8 cellular contexts compared by ENCODE assay signal in the genomic region with DNA sequence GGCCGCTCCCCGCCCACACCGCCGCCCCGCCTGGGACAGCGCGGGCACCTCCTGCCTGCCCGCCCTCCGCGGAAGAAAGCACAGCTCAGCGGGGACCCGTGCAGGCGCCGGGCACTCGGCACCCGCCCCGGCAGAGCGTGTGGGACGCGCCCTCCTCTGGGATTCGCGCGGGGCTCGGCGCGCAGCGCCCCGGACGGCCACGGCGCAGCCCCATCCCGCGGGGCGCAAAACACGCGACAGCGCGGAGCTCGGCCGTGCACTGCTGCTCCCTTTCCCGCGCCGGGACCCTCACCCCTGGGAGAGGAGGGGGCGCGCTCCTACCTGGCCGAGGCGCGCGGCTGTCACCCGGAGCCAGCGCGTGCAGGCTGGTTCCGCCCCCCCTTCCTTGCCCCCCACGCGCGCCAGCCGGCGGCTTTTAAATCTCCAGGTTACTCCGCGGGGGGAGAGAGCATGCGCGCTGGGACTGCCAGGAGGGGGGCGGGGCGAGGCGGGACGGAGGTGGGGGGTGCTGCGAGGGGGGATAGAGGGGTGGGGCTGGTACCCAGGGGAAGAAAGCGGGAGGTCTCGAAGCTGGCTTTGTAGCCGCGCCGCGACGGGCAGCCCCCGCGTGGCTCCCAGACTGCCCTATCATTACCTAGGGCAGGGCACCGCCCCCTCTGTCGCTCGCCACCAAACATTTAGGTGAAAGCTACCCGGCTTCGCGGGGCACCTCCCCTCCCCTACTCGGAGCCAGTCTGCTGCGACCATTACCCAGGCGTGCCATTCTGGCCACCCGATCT. TPM values are rescaled to one million over a fixed set of nuclear protein-coding genes. Genes with fewer than 3 reads are reported as not detected.
DNase-seq lines count a peak whose midpoint lies in the region; ATAC-seq, FAIRE-seq and TF ChIP-seq lines count a peak whose summit lies in the region.

A gene with protein sequence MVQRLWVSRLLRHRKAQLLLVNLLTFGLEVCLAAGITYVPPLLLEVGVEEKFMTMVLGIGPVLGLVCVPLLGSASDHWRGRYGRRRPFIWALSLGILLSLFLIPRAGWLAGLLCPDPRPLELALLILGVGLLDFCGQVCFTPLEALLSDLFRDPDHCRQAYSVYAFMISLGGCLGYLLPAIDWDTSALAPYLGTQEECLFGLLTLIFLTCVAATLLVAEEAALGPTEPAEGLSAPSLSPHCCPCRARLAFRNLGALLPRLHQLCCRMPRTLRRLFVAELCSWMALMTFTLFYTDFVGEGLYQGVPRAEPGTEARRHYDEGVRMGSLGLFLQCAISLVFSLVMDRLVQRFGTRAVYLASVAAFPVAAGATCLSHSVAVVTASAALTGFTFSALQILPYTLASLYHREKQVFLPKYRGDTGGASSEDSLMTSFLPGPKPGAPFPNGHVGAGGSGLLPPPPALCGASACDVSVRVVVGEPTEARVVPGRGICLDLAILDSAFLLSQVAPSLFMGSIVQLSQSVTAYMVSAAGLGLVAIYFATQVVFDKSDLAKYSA (minus strand): TSS at position 437 of the 779 bp plus-strand sequence. CDS start 15,853 bp downstream, outside the sequence.

- H3K36me3 Mint-ChIP-seq in activated CD4-positive, alpha-beta T cell treated with anti-CD3 and anti-CD28 coated beads, Interleukin-2, amount 10 ng/mL, durations not matched to agents 7 days and 5 days (ENCODE audit: low read depth): no peaks in the 10 kb centered on the region

- peaks cover 32% of the 10 kb centered on the region for H3K27me3 Mint-ChIP-seq in activated CD4-positive, alpha-beta T cell treated with anti-CD3 and anti-CD28 coated beads, Interleukin-2, amount 10 ng/mL, durations not matched to agents 7 days and 5 days

- H3K79me1 ChIP-seq in H1 (ENCODE audit: low read depth, low read length): peaks cover 10% of the 10 kb centered on the region

- H3K4me1 Mint-ChIP-seq in activated CD4-positive, alpha-beta T cell treated with anti-CD3 and anti-CD28 coated beads, Interleukin-2, amount 10 ng/mL, durations not matched to agents 7 days and 5 days: peaks cover 12% of the 10 kb centered on the region

- H2BK20ac ChIP-seq in H1 (ENCODE audit: low read length): peak within 1 kb of the TSS; percentile 90

- POLR2A ChIA-PET in activated CD4-positive, alpha-beta T cell treated with anti-CD3 and anti-CD28 coated beads, Interleukin-2, amount 10 ng/mL, durations not matched to agents 7 days and 5 days (lab: Charles Lee): no interaction called here
- POLR2A ChIA-PET in H1 (lab: Charles Lee; ENCODE audit: partially characterized antibody): interaction anchor here (0.9 to 5.4 kb wide), 15 partner anchors 9 to 88 kb away, joined by 3 to 49 read pairs (median 6); a partner anchor contains a TSS

- ATAC-seq in HG02840 (IDR thresholded peaks at IDR 0.05; ENCODE audit: low FRiP score, unreplicated experiment) (no peak), HG02981 (IDR thresholded peaks at IDR 0.05; ENCODE audit: unreplicated experiment) (no peak)

- peaks cover 0 to 36% of the 10 kb centered on the region in 2 experiments; a peak in 3 of 4 replicates for H3K79me2 ChIP-seq in H1 (ENCODE audit: control insufficient read depth in 1 of 2, insufficient read depth in 2 of 2, low read length in 2 of 2)

- H3K4me3 Mint-ChIP-seq in activated CD4-positive, alpha-beta T cell treated with anti-CD3 and anti-CD28 coated beads, Interleukin-2, amount 10 ng/mL, durations not matched to agents 7 days and 5 days: peak within 1 kb of the TSS; percentile 73

- peaks cover 11% of the 10 kb centered on the region for H3K23me2 ChIP-seq in H1 (ENCODE audit: low read depth, low read length)

- H3K56ac ChIP-seq in H1 (replicated peaks; ENCODE audit: insufficient read length, low read depth, low read length): peak within 1 kb of the TSS; percentile 5

- no peak for FAIRE-seq in H1 (lab: Jason Lieb, UNC)

- peaks cover 0 to 7% of the 10 kb centered on the region in 2 experiments for H4K20me1 ChIP-seq in H1 (replicated peaks in 1 of 2; ENCODE audit: control insufficient read depth in 1 of 2, insufficient read depth in 2 of 2, low read length in 2 of 2)

- no peak within 1 kb of the TSS for H2AFZ ChIP-seq in H1 (ENCODE audit: low read length)

- peak within 1 kb of the TSS; percentile 35 for H4K5ac ChIP-seq in H1 (ENCODE audit: insufficient read length, low read depth, low read length)

- H3K27me3 ChIP-seq in H1 (replicated peaks in 1 of 4; ENCODE audit: control insufficient read depth in 3 of 4, extremely low read depth in 1 of 4, insufficient read depth in 3 of 4, low read length in 3 of 4): peaks cover 0 to 11% (median 2%) of the 10 kb centered on the region in 4 experiments; a peak in 2 of 7 replicates

- TF ChIP-seq RAD21 in H1 (IDR thresholded peaks at IDR 0.05 in 1 of 2, conservative IDR thresholded peaks at IDR 0.05 in 1 of 2; ENCODE audit: low read depth in 2 of 2, low read length in 2 of 2): no peak

- no peaks in the 10 kb centered on the region for H3K9me3 ChIP-seq in H1 (ENCODE audit: insufficient read depth in 2 of 2, low read depth in 1 of 2, low read length in 1 of 2)

- peak within 1 kb of the TSS; percentile 4 to 35 (median 15); a peak in 3 of 7 replicates for H3K9ac ChIP-seq in H1 (replicated peaks in 1 of 4; ENCODE audit: extremely low read depth in 1 of 4, low read depth in 3 of 4, low read length in 3 of 4)

- peak; percentile 84 for DNase-seq in GM03348 (ENCODE audit: low spot score)
- peak; percentile 44 for DNase-seq in Jurkat, Clone E6-1 (ENCODE audit: low read depth, low spot score)
- peak; percentile 35 for DNase-seq in activated CD4-positive, alpha-beta T cell treated with anti-CD3 and anti-CD28 coated beads, Interleukin-2, amount 10 ng/mL, durations not matched to agents 7 days and 5 days
- no peak for DNase-seq in H1 (ENCODE audit: low read depth in 1 of 2, low spot score in 2 of 2)
- no peak for DNase-seq in mucosa of gallbladder (ENCODE audit: low spot score)
- peak; percentile 27 for DNase-seq in stimulated activated naive CD4-positive, alpha-beta T cell treated with Interleukin-2 at 50 U/mL for 16 hours (lab: John Stamatoyannopoulos, UW)

- H3K18ac ChIP-seq in H1 (ENCODE audit: extremely low read depth, low read length): peak within 1 kb of the TSS; percentile 78

- no peak within 1 kb of the TSS for H2AK5ac ChIP-seq in H1 (ENCODE audit: low read depth, low read length)

- peak within 1 kb of the TSS; percentile 22 for H4K91ac ChIP-seq in H1 (replicated peaks; ENCODE audit: insufficient read length, low read length)

- no peak within 1 kb of the TSS for H2BK120ac ChIP-seq in H1 (replicated peaks; ENCODE audit: low read depth, low read length)

- peak within 1 kb of the TSS; percentile 81; the same call in 1 of the 2 replicates for H2BK15ac ChIP-seq in H1 (ENCODE audit: low read length)

- H3K9me3 Mint-ChIP-seq in activated CD4-positive, alpha-beta T cell treated with anti-CD3 and anti-CD28 coated beads, Interleukin-2, amount 10 ng/mL, durations not matched to agents 7 days and 5 days: no peaks in the 10 kb centered on the region

- 2% methylated on average over 40 of the region's 86 CpGs; no CpG with 5 or more reads in 1 of the 2 experiments for WGBS in H1 (ENCODE audit: extremely low coverage in 1 of 2, insufficient coverage in 1 of 2, insufficient read length in 1 of 2, insufficient replicate concordance in 2 of 2, low coverage in 1 of 2, low lambda C conversion rate in 2 of 2, missing lambda C conversion rate in 1 of 2), 2 experiments

- H3K14ac ChIP-seq in H1 (ENCODE audit: insufficient read length): no peak within 1 kb of the TSS

- H3K27ac ChIP-seq in H1 (ENCODE audit: low read depth, low read length): peak within 1 kb of the TSS; percentile 48; the same call in 1 of the 2 replicates

- H2BK12ac ChIP-seq in H1 (ENCODE audit: low read depth, low read length): 0 out of 2 replicates have a peak within 1 kb of the TSS, but pooled peaks have one; percentile 68

- H3K4me2 ChIP-seq in H1 (ENCODE audit: insufficient read depth in 1 of 2, low read depth in 2 of 2, low read length in 2 of 2): peak within 1 kb of the TSS; percentile 79 to 83

- CTCF ChIA-PET in activated CD4-positive, alpha-beta T cell treated with anti-CD3 and anti-CD28 coated beads, Interleukin-2, amount 10 ng/mL, durations not matched to agents 7 days and 5 days (lab: Charles Lee): interaction anchor here (0.8 to 2.8 kb wide), 5 partner anchors 8 to 94 kb away, joined by 3 to 13 read pairs (median 5); no protein-coding TSS in a partner anchor
- CTCF ChIA-PET in H1 (lab: Charles Lee; ENCODE audit: partially characterized antibody): interaction anchor here (0.6 to 17.5 kb wide), 12 partner anchors 8 to 235 kb away, joined by 3 to 378 read pairs (median 4); no protein-coding TSS in a partner anchor

- TF ChIP-seq EP300 in H1 (IDR thresholded peaks at IDR 0.05; ENCODE audit: borderline replicate concordance in 1 of 2, low read depth in 2 of 2, low read length in 2 of 2): no peak

- no peak within 1 kb of the TSS for H3K27ac Mint-ChIP-seq in activated CD4-positive, alpha-beta T cell treated with anti-CD3 and anti-CD28 coated beads, Interleukin-2, amount 10 ng/mL, durations not matched to agents 7 days and 5 days

- TF ChIP-seq CTCF in H1 (IDR thresholded peaks at IDR 0.05; ENCODE audit: control extremely low read depth in 1 of 3, insufficient read depth in 1 of 3, low read depth in 1 of 3, low read length in 3 of 3): no peak

- peak within 1 kb of the TSS; percentile 57 for H3K4me3 ChIP-seq in Jurkat, Clone E6-1 (ENCODE audit: low read length)
- peak within 1 kb of the TSS; percentile 63 to 93 (median 72) for H3K4me3 ChIP-seq in H1 (ENCODE audit: extremely low read depth in 1 of 4, insufficient read depth in 2 of 4, low read depth in 3 of 4, low read length in 4 of 4)

- peak within 1 kb of the TSS; percentile 24; the same call in 1 of the 2 replicates for H2BK5ac ChIP-seq in H1 (ENCODE audit: low read depth, low read length)

- peak within 1 kb of the TSS; percentile 88 for H3K4ac ChIP-seq in H1 (replicated peaks; ENCODE audit: insufficient read length, low read depth, low read length)

- peaks cover 4 to 30% (median 15%) of the 10 kb centered on the region in 4 experiments for H3K4me1 ChIP-seq in H1 (replicated peaks in 1 of 4; ENCODE audit: control insufficient read depth in 3 of 4, insufficient read depth in 4 of 4, low read length in 3 of 4)

- peak within 1 kb of the TSS; percentile 90 for H4K8ac ChIP-seq in H1 (ENCODE audit: extremely low read depth, insufficient read depth, low read length)

- peak in 1 of 2 experiments; percentile 31; a peak in 1 of 3 replicates for TF ChIP-seq POLR2A in H1 (IDR thresholded peaks at IDR 0.05; ENCODE audit: control extremely low read depth in 1 of 2, low read depth in 2 of 2, low read length in 2 of 2)

- no peaks in the 10 kb centered on the region for H3K36me3 ChIP-seq in H1 (ENCODE audit: control insufficient read depth in 2 of 4, insufficient read depth in 4 of 4, low read length in 3 of 4)

- H3K23ac ChIP-seq in H1 (ENCODE audit: insufficient read length): no peak within 1 kb of the TSS

RNA-seq across cellular contexts. Expression of the gene that starts here (rescaled TPM):
- 5.3 TPM for polyA plus RNA-seq in Jurkat, Clone E6-1 (2012; ENCODE audit: insufficient read depth, insufficient read length)
- total RNA-seq in activated CD4-positive, alpha-beta T cell treated with anti-CD3 and anti-CD28 coated beads, Interleukin-2, amount 10 ng/mL, durations not matched to agents 7 days and 5 days: under 1 TPM in 1 of 2 experiments, not detected in 1; 0.08 TPM
- total RNA-seq in H1 (2021; fragmentation: NEBNext Ultra II Directional; extraction: Animal tissue kit (Norgen Biotek cat#: 25700)): 12.5 and 13.0 TPM in 2 replicates
- 14.3 and 19.7 TPM in 2 replicates for polyA plus RNA-seq in H1 (2011; rRNA removed)
- 17.4 TPM for polyA plus RNA-seq in H1 (2011; cell fraction: cytosol; rRNA removed)
- 38.5 TPM for polyA plus RNA-seq in H1 (2011; cell fraction: nucleus; rRNA removed)
- polyA plus RNA-seq in H1 (2012, experiment 1 of 2): 8.3 to 13.3 TPM (median 12.8 TPM) in 4 replicates
- polyA plus RNA-seq in H1 (2012, experiment 2 of 2): 12.2 TPM
- 12.9 TPM for polyA plus RNA-seq in H1 (2013, experiment 1 of 2)
- polyA plus RNA-seq in H1 (2013, experiment 2 of 2): 13.1 TPM
- polyA minus RNA-seq in H1 (2011; rRNA and poly(A)+ RNA removed): 9.2 and 9.9 TPM in 2 replicates
- polyA minus RNA-seq in H1 (2011; cell fraction: cytosol; rRNA and poly(A)+ RNA removed): 7.6 TPM
- polyA minus RNA-seq in H1 (2011; cell fraction: nucleus; rRNA and poly(A)+ RNA removed): 12.6 TPM
- 13.6 TPM for total RNA-seq in mucosa of gallbladder

Comparison
In these comparisons a context has a peak if more than half of its experiments do, and no peak if none do; other contexts are left out.
1. RNA of the gene that starts here (total RNA-seq): 13.6 TPM in mucosa of gallbladder (single experiment) and 12.5 to 13.0 TPM in H1; 0.08 TPM in activated CD4-positive, alpha-beta T cell treated with anti-CD3 and anti-CD28 coated beads, Interleukin-2, amount 10 ng/mL, durations not matched to agents 7 days and 5 days; every median in the first group is over 10 times any median in the second.
2. Peak in DNase-seq in activated CD4-positive, alpha-beta T cell treated with anti-CD3 and anti-CD28 coated beads, Interleukin-2, amount 10 ng/mL, durations not matched to agents 7 days and 5 days; RNA of the gene not detected or under 1 TPM.
3. DNase-seq: peak in GM03348 (single experiment), Jurkat, Clone E6-1 (single experiment) and stimulated activated naive CD4-positive, alpha-beta T cell treated with Interleukin-2 at 50 U/mL for 16 hours (single experiment); none in H1 (0 of 2) and mucosa of gallbladder (single experiment).